In the genomic region with DNA sequence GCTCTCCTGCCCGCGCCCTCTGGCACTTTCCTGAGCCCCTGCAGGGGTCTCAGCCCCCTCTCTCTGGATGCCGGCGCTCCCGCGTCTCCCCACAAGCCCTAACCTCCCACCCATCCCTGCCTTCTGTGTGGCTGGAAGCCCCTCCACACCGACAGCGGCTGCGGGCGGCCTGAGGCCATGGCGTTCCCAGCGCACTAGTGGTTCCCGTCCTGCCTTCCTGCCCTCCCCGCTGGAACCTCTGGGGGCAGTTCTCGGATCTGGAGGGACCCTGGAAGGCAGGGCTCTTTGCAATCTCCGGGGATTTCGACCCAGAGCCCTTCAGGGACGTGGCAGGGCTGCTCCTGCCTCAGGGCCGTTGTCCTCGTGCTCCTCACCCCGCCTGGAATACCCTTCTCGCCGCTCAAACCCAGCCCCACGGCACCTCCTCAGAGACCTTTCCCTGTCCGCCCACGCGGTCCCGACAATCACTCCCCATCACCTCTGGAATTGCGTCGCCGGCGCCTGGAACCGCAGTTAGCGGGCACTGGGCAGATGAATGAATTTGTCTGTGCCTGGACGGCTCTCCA, we compare ENCODE assay signal across 11 cellular contexts. TPM values are rescaled to one million over a fixed set of nuclear protein-coding genes. Genes with fewer than 3 reads are reported as not detected.
DNase-seq lines count a peak whose midpoint lies in the region; FAIRE-seq and TF ChIP-seq lines count a peak whose summit lies in the region.
"Had no signal": no experiment of that assay in that cellular context is flagged by ENCODE, and none has a peak within 500 bp of the region (broad histone marks: within the 10 kb centered on the region; RNA-seq: fewer than 3 reads in every experiment).

No MANE protein-coding gene starts in this region.

- no peak overlapping the region for H3K27ac Mint-ChIP-seq in T-helper 2 cell treated with Interferon-gamma antibody and Interleukin-4, amounts not matched to agents 5 μg/mL and 100 μg/mL, for 36 hours
- no peak overlapping the region for H3K27ac Mint-ChIP-seq in IgD-negative memory B cell
- no peak overlapping the region for H3K27ac Mint-ChIP-seq in chondrocyte (ENCODE audit: unreplicated experiment)

- peak overlapping the region; percentile 38 for H2AFZ ChIP-seq in parathyroid adenoma

- H3K9ac ChIP-seq in parathyroid adenoma, result no peak overlapping the region

- H3K36me3 ChIP-seq in parathyroid adenoma (ENCODE audit: control insufficient read depth, insufficient read depth, low read length), result no peaks in the 10 kb centered on the region
- H3K36me3 ChIP-seq: BE2C, transverse colon had no signal

- H3K27me3 ChIP-seq in parathyroid adenoma (ENCODE audit: control insufficient read depth, insufficient read depth, low read length), result no peaks in the 10 kb centered on the region

- no peak overlapping the region for H3K27ac ChIP-seq in parathyroid adenoma

- peaks cover 5% of the 10 kb centered on the region for H3K4me1 ChIP-seq in parathyroid adenoma
- H3K4me1 ChIP-seq: BE2C had no signal

- H3K27me3 Mint-ChIP-seq in T-helper 2 cell treated with Interferon-gamma antibody and Interleukin-4, amounts not matched to agents 5 μg/mL and 100 μg/mL, for 36 hours (ENCODE audit: low read depth), result peaks cover 56% of the 10 kb centered on the region
- H3K27me3 Mint-ChIP-seq in IgD-negative memory B cell (peaks cover 42% of the 10 kb centered on the region), chondrocyte (ENCODE audit: low read depth) (peaks cover 31% of the 10 kb centered on the region)

- no peaks in the 10 kb centered on the region for H3K36me3 Mint-ChIP-seq in T-helper 2 cell treated with Interferon-gamma antibody and Interleukin-4, amounts not matched to agents 5 μg/mL and 100 μg/mL, for 36 hours (ENCODE audit: low read depth)
- H3K36me3 Mint-ChIP-seq in IgD-negative memory B cell (no peaks in the 10 kb centered on the region), chondrocyte (ENCODE audit: low read depth) (no peaks in the 10 kb centered on the region)

- no peaks in the 10 kb centered on the region for H3K9me3 ChIP-seq in parathyroid adenoma (ENCODE audit: control insufficient read depth, low read length)
- H3K9me3 ChIP-seq: BE2C, transverse colon had no signal

- peak overlapping the region; percentile 41 for H3K4me2 ChIP-seq in parathyroid adenoma (ENCODE audit: low read length)

- no peak for DNase-seq in T-helper 2 cell treated with Interferon-gamma antibody and Interleukin-4, amounts not matched to agents 5 μg/mL and 100 μg/mL, for 36 hours (ENCODE audit: low spot score)
- DNase-seq in T-helper 2 cell (no peak), chondrocyte (ENCODE audit: low spot score) (no peak), cerebellum (ENCODE audit: low spot score) (no peak), D721Med (ENCODE audit: insufficient read length, low spot score) (no peak), NCI-H1694 (lab: John Stamatoyannopoulos, UW) (no peak)

- TF ChIP-seq CTCF in chondrocyte (IDR thresholded peaks at IDR 0.05) (no peak), parathyroid adenoma (IDR thresholded peaks at IDR 0.05) (peak; percentile 5), D721Med (IDR thresholded peaks at IDR 0.05; ENCODE audit: insufficient read depth, missing control alignments) (no peak)

- H3K79me2 ChIP-seq in parathyroid adenoma, result no peaks in the 10 kb centered on the region

- H3K4me3 Mint-ChIP-seq in T-helper 2 cell treated with Interferon-gamma antibody and Interleukin-4, amounts not matched to agents 5 μg/mL and 100 μg/mL, for 36 hours, result peak overlapping the region; percentile 52
- peak overlapping the region in 3 of 4 donors; percentile 46 to 87 (median 81) for H3K4me3 Mint-ChIP-seq in IgD-negative memory B cell
- H3K4me3 Mint-ChIP-seq in chondrocyte (ENCODE audit: unreplicated experiment), result peak overlapping the region; percentile 25

- peaks cover 4% of the 10 kb centered on the region for H3K4me1 Mint-ChIP-seq in T-helper 2 cell treated with Interferon-gamma antibody and Interleukin-4, amounts not matched to agents 5 μg/mL and 100 μg/mL, for 36 hours (ENCODE audit: low read depth)
- peaks cover 1 to 8% (median 4%) of the 10 kb centered on the region in 3 donors for H3K4me1 Mint-ChIP-seq in IgD-negative memory B cell
- peaks cover 19% of the 10 kb centered on the region for H3K4me1 Mint-ChIP-seq in chondrocyte (ENCODE audit: low read depth)

- no peak for FAIRE-seq in D721Med (lab: Jason Lieb, UNC)
- FAIRE-seq: endometrium had no signal

- no peaks in the 10 kb centered on the region for H3K9me3 Mint-ChIP-seq in T-helper 2 cell treated with Interferon-gamma antibody and Interleukin-4, amounts not matched to agents 5 μg/mL and 100 μg/mL, for 36 hours
- H3K9me3 Mint-ChIP-seq in IgD-negative memory B cell, result no peaks in the 10 kb centered on the region
- no peaks in the 10 kb centered on the region for H3K9me3 Mint-ChIP-seq in chondrocyte (ENCODE audit: low read depth)

- no peak overlapping the region for H3K4me3 ChIP-seq in parathyroid adenoma (ENCODE audit: low read depth, low read length)

RNA-seq across cellular contexts. Expression of gene ESPN, which starts 0.5 kb away (rescaled TPM):
- polyA plus RNA-seq in IgD-negative memory B cell, result not detected
- total RNA-seq in chondrocyte, result 0.57 to 2.5 TPM (median 2.1 TPM) in 3 replicates
- 0.18 TPM for total RNA-seq in cerebellum

RNA-seq across cellular contexts. Expression of gene HES2, which starts 4.4 kb away (rescaled TPM):
- polyA plus RNA-seq in IgD-negative memory B cell, result not detected
- 0.15 to 0.36 TPM in 2 of 3 replicates, not detected in the other for total RNA-seq in chondrocyte
- total RNA-seq in cerebellum, result 0.18 TPM

RNA-seq across cellular contexts. Expression of gene ACOT7, which starts 30.5 kb away (rescaled TPM):
- polyA plus RNA-seq in IgD-negative memory B cell, result 3.8 TPM
- 43.9 to 48.1 TPM (median 44.0 TPM) in 3 replicates for total RNA-seq in chondrocyte
- total RNA-seq in cerebellum, result 23.2 TPM

RNA-seq across cellular contexts. Expression of gene TNFRSF25, which starts 41.9 kb away (rescaled TPM):
- polyA plus RNA-seq in IgD-negative memory B cell, result 2.3 TPM
- 20.1 to 32.4 TPM (median 21.4 TPM) in 3 replicates for total RNA-seq in chondrocyte
- 9.5 TPM for total RNA-seq in cerebellum

Comparison
In these comparisons a context has a peak if more than half of its experiments do, and no peak if none do; other contexts are left out.
1. H3K4me3 Mint-ChIP-seq: peak in every context shown above with its lines; median percentile 81 in IgD-negative memory B cell; 52 in T-helper 2 cell treated with Interferon-gamma antibody and Interleukin-4, amounts not matched to agents 5 μg/mL and 100 μg/mL, for 36 hours; 25 in chondrocyte.